In the genomic region with DNA sequence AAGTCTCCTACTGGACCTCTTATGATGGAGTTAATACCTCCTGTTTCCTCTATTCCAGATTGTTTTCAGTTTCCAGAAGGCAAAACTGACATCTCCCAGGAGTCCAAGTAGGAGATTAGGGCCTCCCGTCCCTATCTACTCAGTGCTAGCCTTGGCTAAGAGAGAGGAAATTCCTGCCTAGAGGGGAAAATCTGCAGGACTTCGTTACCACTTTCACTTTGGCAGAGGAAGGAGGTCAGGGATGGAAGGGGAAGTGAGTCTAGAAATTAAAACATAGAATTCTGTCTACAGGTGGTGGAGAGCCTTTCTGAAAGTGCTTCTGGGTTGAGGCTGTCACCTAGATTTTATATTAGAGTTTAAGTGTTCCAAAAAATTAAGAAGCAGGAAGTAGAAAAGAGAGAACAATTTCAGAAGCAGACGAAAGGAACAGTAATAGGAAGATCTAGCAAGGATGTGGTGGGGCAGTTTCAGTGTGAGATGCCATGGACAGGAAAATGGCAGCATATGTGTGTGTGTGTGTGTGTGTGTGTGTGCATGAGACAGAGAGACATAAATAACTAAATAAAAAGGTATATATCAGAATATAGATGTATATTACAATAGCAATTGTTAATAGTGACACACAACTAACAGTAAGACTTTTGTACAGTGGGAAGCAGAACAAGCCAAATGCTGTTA, we compare ENCODE assay signal across 7 cellular contexts. TPM values are rescaled to one million over a fixed set of nuclear protein-coding genes. Genes with fewer than 3 reads are reported as not detected.
A peak's percentile ranks its signal among the peaks of the same experiment; 100 is the strongest.
DNase-seq lines count a peak whose midpoint lies in the region; ATAC-seq and TF ChIP-seq lines count a peak whose summit lies in the region.
"Had no signal": no experiment of that assay in that cellular context is flagged by ENCODE, and none has a peak within 500 bp of the region (broad histone marks: within the 10 kb centered on the region; RNA-seq: fewer than 3 reads in every experiment).

No MANE protein-coding gene starts in this region.

- no peak for DNase-seq in left ventricle myocardium inferior
- no peak for DNase-seq in left cardiac atrium
- no peak for DNase-seq in coronary artery (ENCODE audit: low spot score)
- DNase-seq in substantia nigra (lab: John Stamatoyannopoulos, UW), result no peak
- no peak for DNase-seq in H4 (ENCODE audit: low spot score)

- H3K27me3 ChIP-seq in left ventricle myocardium inferior (ENCODE audit: low read depth) (no peaks in the 10 kb centered on the region), subcutaneous abdominal adipose tissue (ENCODE audit: control insufficient read depth in 5 of 5, insufficient read depth in 4 of 5, low read length in 5 of 5) (peaks cover 0 to 3% (median 0%) of the 10 kb centered on the region in 5 donors)

- H3K4me1 ChIP-seq in left ventricle myocardium inferior (peaks cover 38% of the 10 kb centered on the region), subcutaneous abdominal adipose tissue (ENCODE audit: control insufficient read depth in 5 of 5, insufficient read depth in 5 of 5, low read length in 5 of 5) (peaks cover 0 to 22% (median 20%) of the 10 kb centered on the region in 5 donors)

- ATAC-seq in left cardiac atrium, result no peak

- H3K36me3 ChIP-seq in left ventricle myocardium inferior (peaks cover 2% of the 10 kb centered on the region), subcutaneous abdominal adipose tissue (ENCODE audit: control insufficient read depth in 5 of 5, insufficient read depth in 5 of 5, low read length in 5 of 5) (no peaks in the 10 kb centered on the region)

- H3K9ac ChIP-seq in subcutaneous abdominal adipose tissue (ENCODE audit: low read length in 5 of 5), result peak overlapping the region in 1 of 5 donors; percentile 9

- TF ChIP-seq CTCF in left ventricle myocardium inferior (IDR thresholded peaks at IDR 0.05; ENCODE audit: borderline replicate concordance), result no peak
- no peak for TF ChIP-seq CTCF in coronary artery (IDR thresholded peaks at IDR 0.05)

- peak overlapping the region; percentile 76 for H3K27ac ChIP-seq in left ventricle myocardium inferior (replicated peaks)
- peak overlapping the region in 1 of 2 donors; percentile 54 for H3K27ac ChIP-seq in coronary artery
- peak overlapping the region; percentile 37 for H3K27ac ChIP-seq in subcutaneous abdominal adipose tissue (ENCODE audit: low read depth, low read length)
- H3K27ac ChIP-seq in substantia nigra (ENCODE audit: low read depth, low read length, poor library complexity, severe bottlenecking), result no peak overlapping the region

- peak overlapping the region; percentile 46 for H3K4me3 ChIP-seq in left ventricle myocardium inferior
- H3K4me3 ChIP-seq in coronary artery, result peak overlapping the region; percentile 58
- H3K4me3 ChIP-seq in subcutaneous abdominal adipose tissue (ENCODE audit: low read depth in 1 of 5, low read length in 5 of 5), result peak overlapping the region in 2 of 5 donors; percentile 33 to 43

- intact Hi-C loops in left ventricle myocardium inferior (cut with micrococcal nuclease), result no loop called here
- intact Hi-C loops in left cardiac atrium (cut with DNase I), result no loop called here

- H3K9me3 ChIP-seq in left ventricle myocardium inferior (replicated peaks) (no peaks in the 10 kb centered on the region), subcutaneous abdominal adipose tissue (ENCODE audit: control insufficient read depth in 5 of 5, low read length in 5 of 5) (no peaks in the 10 kb centered on the region)

RNA-seq across cellular contexts. Expression of a gene that starts 2.4 kb away (rescaled TPM):
- 10.6 TPM for total RNA-seq in left ventricle myocardium inferior
- 10 to 100 TPM in 1 of 2 donors, 1 to 10 TPM in 1; 9.4 to 10.3 TPM for total RNA-seq in left cardiac atrium
- total RNA-seq in H4 (2014; rRNA removed; shearing (Covaris generic)), result 16.6 and 25.6 TPM in 2 replicates

RNA-seq across cellular contexts. Expression of a gene that starts 16.6 kb away (rescaled TPM):
- total RNA-seq in left ventricle myocardium inferior (not detected), left cardiac atrium (not detected)
- total RNA-seq in H4 (2014; rRNA removed; shearing (Covaris generic)), result not detected in 2 replicates
- total RNA-seq: progenitor cell of endocrine pancreas had no signal

RNA-seq across cellular contexts. Expression of a gene that starts 26.9 kb away (rescaled TPM):
- total RNA-seq in left ventricle myocardium inferior (not detected), left cardiac atrium (not detected)
- not detected in 2 replicates for total RNA-seq in H4 (2014; rRNA removed; shearing (Covaris generic))
- total RNA-seq: progenitor cell of endocrine pancreas had no signal

RNA-seq across cellular contexts. Expression of a gene that starts 28.9 kb away (rescaled TPM):
- not detected for total RNA-seq in left ventricle myocardium inferior
- total RNA-seq in left cardiac atrium, result not detected
- total RNA-seq in H4 (2014; rRNA removed; shearing (Covaris generic)), result not detected in 2 replicates
- total RNA-seq: progenitor cell of endocrine pancreas had no signal

RNA-seq across cellular contexts. Expression of a gene that starts 33.4 kb away (rescaled TPM):
- total RNA-seq in left ventricle myocardium inferior, result 1.3 TPM
- total RNA-seq in left cardiac atrium, result under 1 TPM; 0.34 to 0.91 TPM
- total RNA-seq in H4 (2014; rRNA removed; shearing (Covaris generic)), result not detected in 2 replicates
